8 cellular contexts compared by ENCODE assay signal in genomic region chr2:68252407-68253210, GRCh38. TPM values are rescaled to one million over a fixed set of nuclear protein-coding genes. Genes with fewer than 3 reads are reported as not detected.
DNase-seq lines count a peak whose midpoint lies in the region; ATAC-seq and TF ChIP-seq lines count a peak whose summit lies in the region.

Gene PPP3R1 (minus strand): TSS chr2:68252532. CDS start chr2:68252127, 405 bp downstream.

- peak within 1 kb of the TSS; percentile 91 for H2AFZ ChIP-seq in PC-9

- no peaks in the 10 kb centered on the region for H3K36me3 ChIP-seq in PC-9 (ENCODE audit: low read depth)

- peak within 1 kb of the TSS; percentile 96 for H3K4me3 ChIP-seq in Jurkat, Clone E6-1 (ENCODE audit: low read length)
- H3K4me3 ChIP-seq in PC-9: peak within 1 kb of the TSS; percentile 96
- peak within 1 kb of the TSS; percentile 92 for H3K4me3 ChIP-seq in epithelial cell of proximal tubule (ENCODE audit: low read depth, low read length)

- peaks cover 32% of the 10 kb centered on the region for H4K20me1 ChIP-seq in PC-9 (ENCODE audit: insufficient read depth)

- peaks cover 47% of the 10 kb centered on the region for H3K4me1 ChIP-seq in PC-9 (replicated peaks; ENCODE audit: insufficient read depth)

- no peaks in the 10 kb centered on the region for H3K27me3 ChIP-seq in PC-9 (ENCODE audit: insufficient read depth, low read depth)

- peaks cover 17% of the 10 kb centered on the region for H3F3A ChIP-seq in PC-9 (ENCODE audit: insufficient read depth, low read depth)

- H3K79me2 ChIP-seq in PC-9 (ENCODE audit: low read depth): peaks cover 63% of the 10 kb centered on the region

- peak; percentile 76 for ATAC-seq in GM21576 (IDR thresholded peaks at IDR 0.05; ENCODE audit: unreplicated experiment)

- H3K27ac ChIP-seq in PC-9: peak within 1 kb of the TSS; percentile 81

- no peaks in the 10 kb centered on the region for H3K9me3 ChIP-seq in PC-9 (ENCODE audit: insufficient read depth, low read depth)

- H3K9me2 ChIP-seq in PC-9 (ENCODE audit: insufficient read depth): no peaks in the 10 kb centered on the region; the same call in 1 of the 2 replicates

- POLR2A ChIA-PET in PC-9 (lab: Charles Lee; ENCODE audit: unreplicated experiment): interaction anchor here (0.5 to 0.7 kb wide), 7 partner anchors 57 to 1137 kb away, joined by 3 to 8 read pairs (median 4); partner anchors contain the start of genes C1D and PNO1

- DNase-seq in DMS114 treated with DMSO at 0.1 percent for 48 hours (lab: John Stamatoyannopoulos, UW; ENCODE audit: unreplicated experiment): peak; percentile 86
- DNase-seq in Jurkat, Clone E6-1 (ENCODE audit: low read depth, low spot score): peak; percentile 91
- peak; percentile 84 to 97 for DNase-seq in PC-9
- DNase-seq in activated T-cell treated with anti-CD3 and anti-CD28 coated beads, Interleukin-2, amount 50 U/mL, for 1 hour: peak; percentile 94
- no peak for DNase-seq in epithelial cell of proximal tubule (ENCODE audit: low read depth)
- DNase-seq in mucosa of gallbladder (ENCODE audit: low spot score): peak; percentile 95
- DNase-seq in stimulated activated CD8-positive, alpha-beta memory T cell treated with anti-CD3 and anti-CD28 coated beads, Interleukin-4, amount 100 ng/mL, for 24 hours (ENCODE audit: low read depth): peak; percentile 92

- CTCF ChIA-PET in PC-9 (lab: Charles Lee): no interaction called here

- TSS peak; percentile 94 for BruUV-seq in PC-9 (replicated peaks; lab: Mats Ljungman, UMichigan)

- peak within 1 kb of the TSS; percentile 97 for H3K4me2 ChIP-seq in PC-9

- intact Hi-C loops in PC-9 (cut with micrococcal nuclease; ENCODE audit: unreplicated experiment): loop anchor here (1.0 to 10.0 kb wide), 4 partner anchors 65 to 188 kb away; partner anchors contain the start of genes C1D and PNO1

- TF ChIP-seq CTCF in PC-9 (conservative IDR thresholded peaks at IDR 0.05) (no peak), epithelial cell of proximal tubule (conservative IDR thresholded peaks at IDR 0.05; ENCODE audit: low read depth, low read length) (no peak)

RNA-seq across cellular contexts. Expression of gene PPP3R1, which starts in this region (rescaled TPM):
- 57.1 TPM for polyA plus RNA-seq in Jurkat, Clone E6-1 (2012; ENCODE audit: insufficient read depth, insufficient read length)
- total RNA-seq in PC-9 (2021) (58.8 and 67.5 TPM in 2 replicates), epithelial cell of proximal tubule (14.5 and 19.6 TPM in 2 replicates), mucosa of gallbladder (47.7 TPM)
